28 cellular contexts compared by ENCODE assay signal in the genomic region with DNA sequence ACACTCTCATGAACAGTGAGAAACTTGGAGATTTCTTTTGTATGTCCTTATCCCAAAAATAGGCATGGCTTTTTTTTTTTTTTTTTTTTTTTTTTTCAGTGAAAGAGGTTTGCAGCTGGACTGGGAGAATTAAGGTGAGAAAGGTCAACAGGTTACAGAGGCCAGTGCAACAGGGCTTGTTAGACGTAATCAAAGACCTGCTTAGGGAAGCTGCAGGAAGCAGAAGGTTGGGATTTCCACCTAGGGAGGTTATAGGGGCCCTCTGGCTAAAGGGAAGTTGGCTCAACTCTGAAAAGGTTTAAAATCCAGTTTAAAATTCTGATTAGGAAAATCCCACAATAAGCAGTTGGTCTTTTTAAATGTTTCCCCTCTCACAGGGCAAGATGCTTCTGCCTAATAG.
"Had no signal": no experiment of that assay in that cellular context is flagged by ENCODE, and none has a peak within 500 bp of the region (broad histone marks: within the 10 kb centered on the region; RNA-seq: fewer than 3 reads in every experiment).

No MANE protein-coding gene starts in this region.

- H3K36me3 ChIP-seq: heart right ventricle, left ventricle myocardium inferior, pancreas, prostate gland, suprapubic skin, thoracic aorta, tibial artery, upper lobe of right lung had no signal

- H2AFZ ChIP-seq: hepatocyte had no signal

- H3K4me3 ChIP-seq: heart right ventricle, hepatocyte, left ventricle myocardium inferior, lung, mucosa of descending colon, pancreas, prostate gland, skin epidermis, suprapubic skin, thoracic aorta, tibial artery, upper lobe of right lung had no signal

- H3K27me3 Mint-ChIP-seq: naive thymus-derived CD4-positive, alpha-beta T cell; stimulated activated naive CD8-positive, alpha-beta T cell treated with anti-CD3 and anti-CD28 coated beads, Interleukin-15, Interleukin-2, amounts not matched to agents 100 ng/mL and 50 ng/mL, for 24 hours had no signal

- H3K4me2 ChIP-seq: hepatocyte had no signal

- H3K27ac Mint-ChIP-seq: naive thymus-derived CD4-positive, alpha-beta T cell; natural killer cell treated with Interleukin-12 subunit alpha and Interleukin-12 subunit beta and Interleukin-15 and Interleukin-18, amount 100 ng/mL, for 72 hours; stimulated activated naive CD8-positive, alpha-beta T cell treated with anti-CD3 and anti-CD28 coated beads, Interleukin-15, Interleukin-2, amounts not matched to agents 100 ng/mL and 50 ng/mL, for 24 hours had no signal

- H3K4me1 ChIP-seq: pancreas, prostate gland, suprapubic skin had no signal

- H3K27ac ChIP-seq: heart right ventricle, hepatocyte, left ventricle myocardium inferior, pancreas, prostate gland, skin epidermis, suprapubic skin, thoracic aorta, tibial artery, upper lobe of right lung had no signal

- H3K27me3 ChIP-seq: heart right ventricle, hepatocyte, pancreas, suprapubic skin, tibial artery, upper lobe of right lung had no signal

- H3K4me3 Mint-ChIP-seq: naive thymus-derived CD4-positive, alpha-beta T cell; natural killer cell treated with Interleukin-12 subunit alpha and Interleukin-12 subunit beta and Interleukin-15 and Interleukin-18, amount 100 ng/mL, for 72 hours; neural crest cell; stimulated activated naive CD8-positive, alpha-beta T cell treated with anti-CD3 and anti-CD28 coated beads, Interleukin-15, Interleukin-2, amounts not matched to agents 100 ng/mL and 50 ng/mL, for 24 hours had no signal

- H3K36me3 Mint-ChIP-seq: natural killer cell treated with Interleukin-12 subunit alpha and Interleukin-12 subunit beta and Interleukin-15 and Interleukin-18, amount 100 ng/mL, for 72 hours had no signal

- DNase-seq: heart right ventricle; islet precursor cell; left ventricle myocardium inferior; midbrain; mucosa of descending colon; naive thymus-derived CD4-positive, alpha-beta T cell; pancreas; posterior cingulate gyrus; retina; right cardiac atrium; stimulated activated CD4-positive, alpha-beta T cell treated with anti-CD3 and anti-CD28 coated beads, Interleukin-12 subunit alpha, Interleukin-12 subunit beta, amount 100 ng/mL, for 4 hours; stimulated activated CD4-positive, alpha-beta T cell treated with anti-CD3 and anti-CD28 coated beads, Interleukin-15, amount 100 ng/mL, for 24 hours; stimulated activated CD4-positive, alpha-beta T cell treated with anti-CD3 and anti-CD28 coated beads, Interleukin-2, amount 100 ng/mL, for 24 hours; stimulated activated CD4-positive, alpha-beta T cell treated with anti-CD3 and anti-CD28 coated beads, Interleukin-4, amount 100 ng/mL, for 1 hour; stimulated activated naive CD4-positive, alpha-beta T cell; tibial artery; trophoblast cell; upper lobe of right lung had no signal

- H3K79me2 ChIP-seq: hepatocyte had no signal

- ATAC-seq: heart right ventricle; mucosa of descending colon; naive thymus-derived CD4-positive, alpha-beta T cell; natural killer cell treated with Interleukin-12 subunit alpha and Interleukin-12 subunit beta and Interleukin-15 and Interleukin-18, amount 100 ng/mL, for 72 hours; pancreas; right cardiac atrium; sciatic nerve; upper lobe of right lung had no signal

- H3K9me3 ChIP-seq: heart right ventricle, mucosa of descending colon, pancreas, prostate gland, suprapubic skin, thoracic aorta, tibial artery, upper lobe of right lung had no signal
